11 cellular contexts compared by ENCODE assay signal in genomic region chr10:3787001-3787400, GRCh38. TPM values are rescaled to one million over a fixed set of nuclear protein-coding genes. Genes with fewer than 3 reads are reported as not detected.
DNase-seq lines count a peak whose midpoint lies in the region; ATAC-seq and TF ChIP-seq lines count a peak whose summit lies in the region.
"Had no signal": no experiment of that assay in that cellular context is flagged by ENCODE, and none has a peak within 500 bp of the region (broad histone marks: within the 10 kb centered on the region; RNA-seq: fewer than 3 reads in every experiment).

No MANE protein-coding gene starts in this region.

- H3K4me3 ChIP-seq in liver (ENCODE audit: low read depth in 1 of 3, low read length in 3 of 3) (no peak overlapping the region), suprapubic skin (no peak overlapping the region), Karpas-422 (ENCODE audit: low read length) (no peak overlapping the region)

- no peak overlapping the region for H2AFZ ChIP-seq in Karpas-422 (ENCODE audit: low read length)

- no peak for DNase-seq in activated T-cell treated with anti-CD3 and anti-CD28 coated beads, Interleukin-2, amount 50 U/mL, for 72 hours
- no peak for DNase-seq in activated T-cell treated with anti-CD3 and anti-CD28 coated beads, Interleukin-2, amount 50 U/mL, for 1 hour
- DNase-seq in activated naive CD8-positive, alpha-beta T cell treated with anti-CD3 and anti-CD28 coated beads, Interleukin-2, amount 50 U/mL, for 24 hours = no peak
- DNase-seq in suprapubic skin (ENCODE audit: low spot score in 2 of 2) (no peak), amygdala (lab: John Stamatoyannopoulos, UW) (no peak), Karpas-422 (no peak)
- DNase-seq: activated gamma-delta T cell treated with Interleukin-2 at 50 U/mL for 16 hours, NCI-H2029, SK-N-SH had no signal

- no peak for TF ChIP-seq CTCF in liver (IDR thresholded peaks at IDR 0.05; ENCODE audit: low read depth, low read length, missing input control)
- TF ChIP-seq CTCF in suprapubic skin (IDR thresholded peaks at IDR 0.05) = no peak

- peaks cover 36% of the 10 kb centered on the region for H3K4me1 Mint-ChIP-seq in activated T-cell treated with anti-CD3 and anti-CD28 coated beads, Interleukin-2, amount 50 U/mL, for 72 hours (ENCODE audit: low read depth)
- H3K4me1 Mint-ChIP-seq in activated naive CD8-positive, alpha-beta T cell treated with anti-CD3 and anti-CD28 coated beads, Interleukin-2, amount 50 U/mL, for 24 hours = peaks cover 27% of the 10 kb centered on the region

- H3K36me3 Mint-ChIP-seq in activated T-cell treated with anti-CD3 and anti-CD28 coated beads, Interleukin-2, amount 50 U/mL, for 72 hours (ENCODE audit: insufficient read depth in 2 of 2) = peaks cover 33 to 36% of the 10 kb centered on the region in 2 donors
- H3K36me3 Mint-ChIP-seq in activated naive CD8-positive, alpha-beta T cell treated with anti-CD3 and anti-CD28 coated beads, Interleukin-2, amount 50 U/mL, for 24 hours (ENCODE audit: low read depth) = peaks cover 25% of the 10 kb centered on the region

- no peak overlapping the region for H3K9ac ChIP-seq in liver (ENCODE audit: low read depth in 1 of 2, low read length in 2 of 2)
- no peak overlapping the region for H3K9ac ChIP-seq in Karpas-422 (ENCODE audit: low read length)

- H3K9me3 Mint-ChIP-seq in activated T-cell treated with anti-CD3 and anti-CD28 coated beads, Interleukin-2, amount 50 U/mL, for 72 hours = peaks cover 8 to 9% of the 10 kb centered on the region in 2 donors
- H3K9me3 Mint-ChIP-seq in activated naive CD8-positive, alpha-beta T cell treated with anti-CD3 and anti-CD28 coated beads, Interleukin-2, amount 50 U/mL, for 24 hours = peaks cover 11% of the 10 kb centered on the region

- H3K27me3 ChIP-seq in liver (ENCODE audit: control insufficient read depth in 4 of 4, insufficient read depth in 4 of 4, low read length in 3 of 4) = no peaks in the 10 kb centered on the region
- no peaks in the 10 kb centered on the region for H3K27me3 ChIP-seq in suprapubic skin
- no peaks in the 10 kb centered on the region for H3K27me3 ChIP-seq in Karpas-422 (ENCODE audit: low read length)

- no peak for ATAC-seq in activated T-cell treated with anti-CD3 and anti-CD28 coated beads, Interleukin-2, amount 50 U/mL, for 72 hours (replicated peaks in 1 of 2)
- no peak for ATAC-seq in activated naive CD8-positive, alpha-beta T cell treated with anti-CD3 and anti-CD28 coated beads, Interleukin-2, amount 50 U/mL, for 24 hours
- no peak for ATAC-seq in GM18498 (IDR thresholded peaks at IDR 0.05; ENCODE audit: unreplicated experiment)

- TF ChIP-seq EP300 in suprapubic skin (IDR thresholded peaks at IDR 0.05) = no peak

- TF ChIP-seq RAD21 in liver (IDR thresholded peaks at IDR 0.05) = no peak

- no peaks in the 10 kb centered on the region for H4K20me1 ChIP-seq in Karpas-422 (ENCODE audit: insufficient read depth, low read depth, low read length)

- H3K9me3 ChIP-seq in liver (ENCODE audit: control insufficient read depth in 4 of 4, low read length in 3 of 4) = no peaks in the 10 kb centered on the region
- H3K9me3 ChIP-seq in suprapubic skin = no peaks in the 10 kb centered on the region
- no peaks in the 10 kb centered on the region for H3K9me3 ChIP-seq in Karpas-422 (ENCODE audit: low read length)
- H3K9me3 ChIP-seq: SK-N-SH had no signal

- 95% methylated on average over 3 of the region's 3 CpGs for WGBS in liver
- 92% methylated on average over 3 of the region's 3 CpGs for WGBS in suprapubic skin

- H3K79me2 ChIP-seq in Karpas-422 (ENCODE audit: low read length) = peaks cover 24% of the 10 kb centered on the region; the same call in 1 of the 2 replicates

- peaks cover 0 to 6% (median under 1%) of the 10 kb centered on the region in 4 donors for H3K4me1 ChIP-seq in liver (ENCODE audit: control insufficient read depth in 4 of 4, insufficient read depth in 4 of 4, low read length in 3 of 4)
- peaks cover 7% of the 10 kb centered on the region for H3K4me1 ChIP-seq in suprapubic skin
- peaks cover 23% of the 10 kb centered on the region for H3K4me1 ChIP-seq in Karpas-422 (ENCODE audit: low read length)

- peak overlapping the region; percentile 80 to 93 for H3K4me3 Mint-ChIP-seq in activated T-cell treated with anti-CD3 and anti-CD28 coated beads, Interleukin-2, amount 50 U/mL, for 72 hours
- peak overlapping the region; percentile 97 for H3K4me3 Mint-ChIP-seq in activated naive CD8-positive, alpha-beta T cell treated with anti-CD3 and anti-CD28 coated beads, Interleukin-2, amount 50 U/mL, for 24 hours

- no peaks in the 10 kb centered on the region for H3K9me2 ChIP-seq in Karpas-422 (replicated peaks; ENCODE audit: insufficient read depth, low read length)
- H3K9me2 ChIP-seq: SK-N-SH had no signal

- H3K4me2 ChIP-seq in Karpas-422 (ENCODE audit: low read depth, low read length, poor library complexity, severe bottlenecking) = no peak overlapping the region

- no peaks in the 10 kb centered on the region for H3K27me3 Mint-ChIP-seq in activated T-cell treated with anti-CD3 and anti-CD28 coated beads, Interleukin-2, amount 50 U/mL, for 72 hours (ENCODE audit: low read depth)
- H3K27me3 Mint-ChIP-seq in activated naive CD8-positive, alpha-beta T cell treated with anti-CD3 and anti-CD28 coated beads, Interleukin-2, amount 50 U/mL, for 24 hours = no peaks in the 10 kb centered on the region

- peak overlapping the region; percentile 99 for H3K27ac Mint-ChIP-seq in activated T-cell treated with anti-CD3 and anti-CD28 coated beads, Interleukin-2, amount 50 U/mL, for 72 hours
- H3K27ac Mint-ChIP-seq in activated naive CD8-positive, alpha-beta T cell treated with anti-CD3 and anti-CD28 coated beads, Interleukin-2, amount 50 U/mL, for 24 hours = peak overlapping the region; percentile 52

- H3K27ac ChIP-seq in liver (ENCODE audit: low read depth in 1 of 2, low read length in 2 of 2) = peak overlapping the region; percentile 99 to 100
- H3K27ac ChIP-seq in suprapubic skin = peak overlapping the region; percentile 100
- no peak overlapping the region for H3K27ac ChIP-seq in Karpas-422 (ENCODE audit: low read length)

- H3K36me3 ChIP-seq in liver (ENCODE audit: control insufficient read depth in 4 of 4, insufficient read depth in 3 of 4, low read depth in 1 of 4, low read length in 3 of 4) (peaks cover 0 to 6% (median 0%) of the 10 kb centered on the region in 4 donors), suprapubic skin (no peaks in the 10 kb centered on the region), Karpas-422 (ENCODE audit: insufficient read depth, low read length) (no peaks in the 10 kb centered on the region; the same call in 1 of the 2 replicates)

- no peak for TF ChIP-seq POLR2A in suprapubic skin (IDR thresholded peaks at IDR 0.05)

TF ChIP-seq in liver, 16 proteins besides CTCF, POLR2A, EP300 and RAD21:
- TF ChIP-seq EGR1 (IDR thresholded peaks at IDR 0.05; ENCODE audit: low read depth in 2 of 2) (no peak), HNF4G (IDR thresholded peaks at IDR 0.05) (no peak), ZBTB33 (IDR thresholded peaks at IDR 0.05) (no peak), SP1 (IDR thresholded peaks at IDR 0.05) (no peak)

RNA-seq across cellular contexts. Expression of gene KLF6, which starts 2.0 kb away (rescaled TPM):
- total RNA-seq in activated T-cell treated with anti-CD3 and anti-CD28 coated beads, Interleukin-2, amount 50 U/mL, for 72 hours = 100 to 1,000 TPM; 184 to 240 TPM
- 10 to 100 TPM; 17.7 to 26.6 TPM for total RNA-seq in liver
- polyA plus RNA-seq in liver = 100 to 1,000 TPM in 1 of 2 donors, 10 to 100 TPM in 1; 11.0 to 124 TPM
- total RNA-seq in suprapubic skin = 100 to 1,000 TPM; 242 to 484 (median 276) TPM
- 3.9 and 5.9 TPM in 2 replicates for total RNA-seq in Karpas-422 (2014; rRNA removed; shearing (Covaris generic); ENCODE audit: low replicate concordance)

Comparison
In these comparisons a context has a peak if more than half of its experiments do, and no peak if none do; other contexts are left out.
1. RNA of gene KLF6, which starts 2.0 kb away (total RNA-seq): 242 to 484 TPM in suprapubic skin and 184 to 240 TPM in activated T-cell treated with anti-CD3 and anti-CD28 coated beads, Interleukin-2, amount 50 U/mL, for 72 hours; 17.7 to 26.6 TPM in liver and 3.9 to 5.9 TPM in Karpas-422; every median in the first group is over 4 times any median in the second.